ENCODE assay signal across 23 cellular contexts in the genomic region with DNA sequence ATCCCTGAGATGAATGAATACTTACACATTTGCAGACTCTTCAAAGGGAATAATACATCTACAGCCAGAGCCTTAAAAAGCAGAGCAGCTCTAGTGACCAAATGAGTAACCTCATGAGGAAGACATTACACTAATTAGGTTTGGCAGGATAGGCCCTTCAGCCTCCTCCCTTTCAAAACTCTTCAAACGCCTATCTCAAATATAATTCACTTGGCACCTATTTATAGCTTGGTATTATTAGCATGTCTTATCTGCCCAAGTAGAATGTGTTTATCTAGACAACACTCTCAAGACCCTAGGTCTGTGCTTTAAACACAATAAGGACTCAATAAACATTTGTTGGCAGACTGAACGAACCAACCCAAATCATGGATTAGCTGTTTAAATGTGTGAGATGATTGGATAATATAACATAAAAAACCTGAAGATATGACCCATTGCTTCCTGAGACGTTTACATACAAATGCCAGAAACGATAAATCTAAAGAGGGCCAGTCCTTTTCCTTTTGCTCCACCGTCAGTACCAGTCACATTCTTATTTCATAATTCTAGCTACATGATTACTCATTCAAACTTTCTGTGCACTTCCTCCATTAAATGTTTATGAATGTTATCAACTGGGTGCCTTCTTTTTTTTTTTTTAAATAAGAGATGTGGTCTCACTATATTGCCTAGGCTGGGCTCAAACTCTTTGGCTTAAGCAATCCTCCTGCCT.
A peak's percentile ranks its signal among the peaks of the same experiment; 100 is the strongest.
DNase-seq lines count a peak whose midpoint lies in the region; ATAC-seq, FAIRE-seq and TF ChIP-seq lines count a peak whose summit lies in the region.
"Had no signal": no experiment of that assay in that cellular context is flagged by ENCODE, and none has a peak within 500 bp of the region (broad histone marks: within the 10 kb centered on the region; RNA-seq: fewer than 3 reads in every experiment).

No MANE protein-coding gene starts in this region.

- H3K4me1 ChIP-seq in mammary epithelial cell (ENCODE audit: insufficient read depth, low read length) (no peaks in the 10 kb centered on the region), small intestine (ENCODE audit: control insufficient read depth in 2 of 2, insufficient read depth in 1 of 2, low read depth in 1 of 2, low read length in 1 of 2) (peaks cover 0 to 2% of the 10 kb centered on the region in 2 donors)
- H3K4me1 ChIP-seq: adrenal gland had no signal

- 96% methylated on average over 5 of the region's 5 CpGs for WGBS in mammary epithelial cell (ENCODE audit: low coverage, missing lambda C conversion rate)
- 64 to 71% (median 64%) methylated on average over 5 of the region's 5 CpGs for WGBS in small intestine, 3 donors

- no peaks in the 10 kb centered on the region for H4K20me1 ChIP-seq in mammary epithelial cell (ENCODE audit: insufficient read depth, low read length)

- no peak overlapping the region for H3K4me3 Mint-ChIP-seq in MCF 10A (ENCODE audit: unreplicated experiment)
- H3K4me3 Mint-ChIP-seq: CD4-positive, alpha-beta T cell; central memory CD8-positive, alpha-beta T cell; GM23338; stimulated activated memory B cell treated with anti-CD40 and anti-IgM and Interleukin-4, amounts not matched to agents 10 μg/mL and 1 μg/mL and 100 μg/mL, for 72 hours had no signal

- H2AFZ ChIP-seq in mammary epithelial cell (ENCODE audit: low read depth, low read length) = no peak overlapping the region
- H2AFZ ChIP-seq: GM23338 had no signal

- no peaks in the 10 kb centered on the region for H3K27me3 Mint-ChIP-seq in MCF 10A (ENCODE audit: insufficient read depth, unreplicated experiment)
- H3K27me3 Mint-ChIP-seq: CD4-positive, alpha-beta T cell; central memory CD8-positive, alpha-beta T cell; stimulated activated memory B cell treated with anti-CD40 and anti-IgM and Interleukin-4, amounts not matched to agents 10 μg/mL and 1 μg/mL and 100 μg/mL, for 72 hours had no signal

- H3K79me2 ChIP-seq in mammary epithelial cell (ENCODE audit: insufficient read depth, low read length) = no peaks in the 10 kb centered on the region

- BruUV-seq in MCF 10A (replicated peaks; lab: Mats Ljungman, UMichigan) (no TSS peak), mammary epithelial cell (replicated peaks; lab: Mats Ljungman, UMichigan) (no TSS peak)

- H3K27me3 ChIP-seq in mammary epithelial cell (ENCODE audit: insufficient read depth, low read length) (no peaks in the 10 kb centered on the region), small intestine (ENCODE audit: control insufficient read depth in 2 of 2, insufficient read depth in 2 of 2, low read length in 2 of 2) (no peaks in the 10 kb centered on the region)
- H3K27me3 ChIP-seq: adrenal gland, neutrophil had no signal

- H3K9me3 Mint-ChIP-seq in MCF 10A (ENCODE audit: unreplicated experiment) = no peaks in the 10 kb centered on the region
- H3K9me3 Mint-ChIP-seq: CD4-positive, alpha-beta T cell; central memory CD8-positive, alpha-beta T cell; GM23338; stimulated activated memory B cell treated with anti-CD40 and anti-IgM and Interleukin-4, amounts not matched to agents 10 μg/mL and 1 μg/mL and 100 μg/mL, for 72 hours had no signal

- H3K36me3 ChIP-seq in mammary epithelial cell (ENCODE audit: insufficient read depth, low read length) = peaks cover 4% of the 10 kb centered on the region
- peaks cover 0 to 2% of the 10 kb centered on the region in 2 donors for H3K36me3 ChIP-seq in small intestine (ENCODE audit: control insufficient read depth in 2 of 2, insufficient read depth in 2 of 2, low read length in 2 of 2)
- H3K36me3 ChIP-seq: adrenal gland, neutrophil had no signal

- DNase-seq in MCF 10A (ENCODE audit: unreplicated experiment) (peak; percentile 20), mammary epithelial cell (no peak), NOMO-1 treated with dmso at 0.1 percent for 144 hours (lab: John Stamatoyannopoulos, UW; ENCODE audit: unreplicated experiment) (peak; percentile 51), fibroblast of the aortic adventitia (ENCODE audit: low read depth) (peak; percentile 32), small intestine (peak; percentile 7), OCI-M2 (lab: John Stamatoyannopoulos, UW; ENCODE audit: unreplicated experiment) (no peak)
- no peak for DNase-seq in activated CD8-positive, alpha-beta memory T cell treated with anti-CD3 and anti-CD28 coated beads, Interleukin-2, amount 50 U/mL, for 48 hours
- DNase-seq: adrenal gland; CD4-positive, alpha-beta T cell; DMS79; effector CD8-positive, alpha-beta T cell; kidney glomerular epithelial cell; NCI-H1694; SHP77 treated with DMSO at 0.1 percent for 48 hours; stimulated activated CD4-positive, alpha-beta T cell treated with anti-CD3 and anti-CD28 coated beads, Interleukin-15, amount 100 ng/mL, for 24 hours; T-helper 2 cell had no signal

- CTCF ChIA-PET in MCF 10A (lab: Yijun Ruan, JAX) (no interaction called here), mammary epithelial cell (lab: Charles Lee; ENCODE audit: low non-redundant PET) (interaction anchor here (0.7 kb wide), 1 partner anchor 178 kb away, joined by 6 read pairs; no protein-coding TSS in a partner anchor)

- H3K27ac Mint-ChIP-seq in MCF 10A (ENCODE audit: low read depth, unreplicated experiment) = no peak overlapping the region
- H3K27ac Mint-ChIP-seq: activated T-helper 2 cell treated with anti-CD3 and anti-CD28 coated beads, Interferon-gamma antibody, Interleukin-2, Interleukin-4, amounts not matched to agents 10 μg/mL and 5 μg/mL and 100 μg/mL, durations not matched to agents 14 hours and 24 hours and 36 hours; CD4-positive, alpha-beta T cell; GM23338; stimulated activated memory B cell treated with anti-CD40 and anti-IgM and Interleukin-4, amounts not matched to agents 10 μg/mL and 1 μg/mL and 100 μg/mL, for 72 hours had no signal

- dilution Hi-C loops in mammary epithelial cell (cut with HindIII; ENCODE audit: low sequenced_read_pairs) = no loop called here

- ATAC-seq in HG03280 (IDR thresholded peaks at IDR 0.05; ENCODE audit: unreplicated experiment) = no peak
- ATAC-seq: GM23338; stimulated activated memory B cell treated with anti-CD40 and anti-IgM and Interleukin-4, amounts not matched to agents 10 μg/mL and 1 μg/mL and 100 μg/mL, for 72 hours had no signal

- peaks cover 6% of the 10 kb centered on the region for H3K4me1 Mint-ChIP-seq in MCF 10A (ENCODE audit: insufficient read depth, unreplicated experiment)
- H3K4me1 Mint-ChIP-seq: central memory CD8-positive, alpha-beta T cell had no signal

- no peak overlapping the region for H3K4me2 ChIP-seq in mammary epithelial cell (ENCODE audit: insufficient read depth, low read depth, low read length)
- H3K4me2 ChIP-seq: GM23338 had no signal

- no peaks in the 10 kb centered on the region for H3K9me3 ChIP-seq in mammary epithelial cell (replicated peaks; ENCODE audit: insufficient read depth, low read length)
- H3K9me3 ChIP-seq in small intestine (ENCODE audit: control insufficient read depth, low read depth) = no peaks in the 10 kb centered on the region
- H3K9me3 ChIP-seq: adrenal gland, neutrophil had no signal

- in situ Hi-C loops in mammary epithelial cell (cut with MboI; ENCODE audit: low sequenced_read_pairs in 2 of 2) = no loop called here

- POLR2A ChIA-PET in MCF 10A (lab: Yijun Ruan, JAX) = interaction anchor here (1.3 kb wide), 1 partner anchor 16 kb away, joined by 4 read pairs; no protein-coding TSS in a partner anchor

- peaks cover 6% of the 10 kb centered on the region for H3K36me3 Mint-ChIP-seq in MCF 10A (ENCODE audit: insufficient read depth, unreplicated experiment)

- H3K27ac ChIP-seq in mammary epithelial cell (ENCODE audit: insufficient read depth, low read depth, low read length) (no peak overlapping the region), small intestine (ENCODE audit: low read depth in 1 of 2, low read length in 1 of 2) (no peak overlapping the region)
- H3K27ac ChIP-seq: adrenal gland, neutrophil had no signal

- H3K4me3 ChIP-seq in mammary epithelial cell (replicated peaks in 1 of 3; ENCODE audit: insufficient read depth in 1 of 3, low read depth in 2 of 3, low read length in 3 of 3) (no peak overlapping the region), fibroblast of the aortic adventitia (ENCODE audit: low read depth, low read length) (no peak overlapping the region), small intestine (ENCODE audit: low read depth in 1 of 2, low read length in 2 of 2) (no peak overlapping the region)
- H3K4me3 ChIP-seq: adrenal gland, GM23338 had no signal

- TF ChIP-seq CTCF in MCF 10A (IDR thresholded peaks at IDR 0.05; ENCODE audit: unreplicated experiment) (no peak), mammary epithelial cell (conservative IDR thresholded peaks at IDR 0.05 in 1 of 2, IDR thresholded peaks at IDR 0.05 in 1 of 2; ENCODE audit: extremely low read depth in 1 of 2, insufficient read depth in 1 of 2, low read depth in 1 of 2, low read length in 2 of 2) (no peak), fibroblast of the aortic adventitia (IDR thresholded peaks at IDR 0.05; ENCODE audit: insufficient read depth, low read length) (no peak)

- H3K9ac ChIP-seq in mammary epithelial cell (ENCODE audit: insufficient read depth, low read length) = no peak overlapping the region

- intact Hi-C loops in MCF 10A (cut with micrococcal nuclease) (no loop called here), mammary epithelial cell (cut with micrococcal nuclease) (no loop called here)

- FAIRE-seq in small intestine (lab: Jason Lieb, UNC) = no peak
- FAIRE-seq: A204.1 had no signal

Comparison
In these comparisons a context has a peak if more than half of its experiments do, and no peak if none do; other contexts are left out.
1. DNase-seq: peak in MCF 10A (single experiment), NOMO-1 treated with dmso at 0.1 percent for 144 hours (single experiment), fibroblast of the aortic adventitia (single experiment) and small intestine (single experiment); none in mammary epithelial cell (single experiment), OCI-M2 (single experiment) and activated CD8-positive, alpha-beta memory T cell treated with anti-CD3 and anti-CD28 coated beads, Interleukin-2, amount 50 U/mL, for 48 hours (single experiment).